ENCODE assay signal across 13 cellular contexts in genomic region chr4:105058177-105058812, GRCh38.
DNase-seq lines count a peak whose midpoint lies in the region; ATAC-seq, FAIRE-seq and TF ChIP-seq lines count a peak whose summit lies in the region.
"Had no signal": no experiment of that assay in that cellular context is flagged by ENCODE, and none has a peak within 500 bp of the region (broad histone marks: within the 10 kb centered on the region; RNA-seq: fewer than 3 reads in every experiment).

No MANE protein-coding gene starts in this region.

- no peak for TF ChIP-seq CTCF in NB4 (IDR thresholded peaks at IDR 0.05; ENCODE audit: low read depth, low read length)
- no peak for TF ChIP-seq CTCF in K562 (IDR thresholded peaks at IDR 0.05 in 2 of 3, conservative IDR thresholded peaks at IDR 0.05 in 1 of 3; ENCODE audit: insufficient read depth in 2 of 3, low read depth in 1 of 3, low read length in 3 of 3)
- no peak for TF ChIP-seq CTCF in retinal pigment epithelial cell (conservative IDR thresholded peaks at IDR 0.05; ENCODE audit: low read depth, low read length)
- TF ChIP-seq CTCF in body of pancreas (IDR thresholded peaks at IDR 0.05): no peak

- DNase-seq in NCI-H2171 treated with DMSO at 0.1 percent for 48 hours (lab: John Stamatoyannopoulos, UW) (peak; percentile 27), NCI-H2171 (lab: John Stamatoyannopoulos, UW) (no peak), NB4 (ENCODE audit: low read depth) (peak; percentile 54), K562 (ENCODE audit: extremely low read depth in 1 of 4, low spot score in 3 of 4) (peak in 2 of 4 experiments; percentile 6 to 14), retinal pigment epithelial cell (ENCODE audit: low read depth) (peak; percentile 21), left colon (no peak), body of pancreas (no peak), amygdala (lab: John Stamatoyannopoulos, UW) (no peak)
- DNase-seq: islet precursor cell; NCI-H2227 treated with DMSO at 0.1 percent for 48 hours; stimulated activated CD4-positive, alpha-beta T cell treated with anti-CD3 and anti-CD28 coated beads, Interleukin-4, amount 100 ng/mL, for 1 hour; T-cell; thyroid gland had no signal

- no peak for TF ChIP-seq RAD21 in K562 (CRISPR knock-in tag; conservative IDR thresholded peaks at IDR 0.05 in 1 of 2, IDR thresholded peaks at IDR 0.05 in 1 of 2)

- FAIRE-seq in K562 (lab: Jason Lieb, UNC): no peak

- H3K9me3 ChIP-seq in K562 (replicated peaks; ENCODE audit: control insufficient read depth, insufficient read depth, low read depth, low read length) (no peaks in the 10 kb centered on the region), body of pancreas (no peaks in the 10 kb centered on the region)
- H3K9me3 ChIP-seq: thyroid gland had no signal

- H3K79me2 ChIP-seq in K562 (ENCODE audit: control insufficient read depth, insufficient read depth, low read length): no peaks in the 10 kb centered on the region

- H3K4me1 ChIP-seq in K562 (replicated peaks in 1 of 2; ENCODE audit: control insufficient read depth in 2 of 2, insufficient read depth in 2 of 2, low read length in 2 of 2) (peaks cover 0 to 4% of the 10 kb centered on the region in 2 experiments; a peak in 1 of 5 replicates), body of pancreas (peaks cover 16% of the 10 kb centered on the region)
- H3K4me1 ChIP-seq: thyroid gland had no signal

- CTCF ChIA-PET in K562 (lab: Yijun Ruan, JAX; ENCODE audit: low intra/inter-chr PET ratio): no interaction called here

- TF ChIP-seq POLR2A in NB4 (IDR thresholded peaks at IDR 0.05; ENCODE audit: extremely low read depth, insufficient read length): no peak
- no peak for TF ChIP-seq POLR2A in K562 (conservative IDR thresholded peaks at IDR 0.05)
- TF ChIP-seq POLR2A in body of pancreas (IDR thresholded peaks at IDR 0.05): no peak

- no peak overlapping the region for H3K9ac ChIP-seq in K562 (ENCODE audit: insufficient read depth in 1 of 2, low read depth in 2 of 2, low read length in 2 of 2)

- H3K27ac ChIP-seq in K562 (ENCODE audit: extremely low read depth, low read depth, low read length) (no peak overlapping the region), body of pancreas (no peak overlapping the region)
- H3K27ac ChIP-seq: thyroid gland had no signal

- H3K36me3 ChIP-seq in K562 (ENCODE audit: control insufficient read depth, insufficient read depth, low read length) (no peaks in the 10 kb centered on the region), body of pancreas (replicated peaks in 1 of 2; ENCODE audit: insufficient read depth in 1 of 2, low read depth in 2 of 2) (no peaks in the 10 kb centered on the region)
- H3K36me3 ChIP-seq: thyroid gland had no signal

- WGBS in K562 (ENCODE audit: insufficient coverage, low coverage, missing lambda C conversion rate): 0% methylated on average over 3 of the region's 3 CpGs
- WGBS in body of pancreas, 2 donors: 66 to 82% methylated on average over 3 of the region's 3 CpGs

- in situ Hi-C loops in K562 (cut with MboI): no loop called here

- H3K4me2 ChIP-seq in K562 (ENCODE audit: insufficient read depth, low read length): no peak overlapping the region

- no peak overlapping the region for H2AFZ ChIP-seq in K562 (ENCODE audit: low read depth, low read length)

- no TSS peak for BruUV-seq in K562 (replicated peaks; lab: Mats Ljungman, UMichigan)

- no peaks in the 10 kb centered on the region for H3K9me1 ChIP-seq in K562 (ENCODE audit: control insufficient read depth, insufficient read depth, low read length)

- POLR2A ChIA-PET in K562 (lab: Yijun Ruan, JAX): no interaction called here

- no peaks in the 10 kb centered on the region for H4K20me1 ChIP-seq in K562 (replicated peaks; ENCODE audit: control insufficient read depth, insufficient read depth, low read length)

- intact Hi-C loops in K562 (cut with micrococcal nuclease): no loop called here
- intact Hi-C loops in left colon (cut with DNase I, micrococcal nuclease): no loop called here
- intact Hi-C loops in body of pancreas (cut with DNase I): no loop called here

- no peak for TF ChIP-seq EP300 in K562 (IDR thresholded peaks at IDR 0.05; ENCODE audit: low read length)

- H3K4me3 ChIP-seq in NB4 (ENCODE audit: low read depth, low read length) (no peak overlapping the region), K562 (no peak overlapping the region), retinal pigment epithelial cell (ENCODE audit: low read length) (no peak overlapping the region), body of pancreas (no peak overlapping the region)
- H3K4me3 ChIP-seq: thyroid gland had no signal

- H3K27me3 ChIP-seq in K562 (ENCODE audit: control insufficient read depth in 2 of 2, insufficient read depth in 2 of 2, low read length in 2 of 2) (no peaks in the 10 kb centered on the region), body of pancreas (no peaks in the 10 kb centered on the region)
- H3K27me3 ChIP-seq: thyroid gland had no signal

- ATAC-seq in K562 (no peak), left colon (no peak), body of pancreas (no peak)
- ATAC-seq: T-cell had no signal

TF ChIP-seq in K562, 482 proteins besides CTCF, POLR2A, EP300 and RAD21 (continues in another document):
- TF ChIP-seq, protein P1, sequence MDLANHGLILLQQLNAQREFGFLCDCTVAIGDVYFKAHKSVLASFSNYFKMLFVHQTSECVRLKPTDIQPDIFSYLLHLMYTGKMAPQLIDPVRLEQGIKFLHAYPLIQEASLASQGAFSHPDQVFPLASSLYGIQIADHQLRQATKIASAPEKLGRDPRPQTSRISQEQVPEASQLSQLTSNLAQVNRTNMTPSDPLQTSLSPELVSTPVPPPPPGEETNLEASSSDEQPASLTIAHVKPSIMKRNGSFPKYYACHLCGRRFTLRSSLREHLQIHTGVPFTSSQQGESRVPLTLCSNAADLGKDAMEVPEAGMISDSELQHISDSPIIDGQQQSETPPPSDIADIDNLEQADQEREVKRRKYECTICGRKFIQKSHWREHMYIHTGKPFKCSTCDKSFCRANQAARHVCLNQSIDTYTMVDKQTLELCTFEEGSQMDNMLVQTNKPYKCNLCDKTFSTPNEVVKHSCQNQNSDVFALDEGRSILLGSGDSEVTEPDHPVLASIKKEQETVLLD (IDR thresholded peaks at IDR 0.05): no peak
- TF ChIP-seq KLF16 (IDR thresholded peaks at IDR 0.05): 0 out of 2 replicates have a peak, but pooled peaks have one; percentile 20
- no peak for TF ChIP-seq HSF4 (CRISPR knock-in tag; IDR thresholded peaks at IDR 0.05; ENCODE audit: borderline replicate concordance)
- TF ChIP-seq KAT2B (IDR thresholded peaks at IDR 0.05; ENCODE audit: low read depth, low read length): no peak
- TF ChIP-seq ZNF274 (IDR thresholded peaks at IDR 0.05; ENCODE audit: borderline replicate concordance, low read depth, low read length): no peak
- TF ChIP-seq TRIM24 (IDR thresholded peaks at IDR 0.05): peak in 1 of 2 experiments; percentile 37; a peak in 1 of 4 replicates
- peak; percentile 74; the same call in 1 of the 2 replicates for TF ChIP-seq ATF3 (IDR thresholded peaks at IDR 0.05)
- no peak for TF ChIP-seq ATF3 (CRISPR knock-in tag; conservative IDR thresholded peaks at IDR 0.05)
- peak; percentile 82 for TF ChIP-seq JUNB (CRISPR knock-in tag; conservative IDR thresholded peaks at IDR 0.05)
- TF ChIP-seq, protein P2, sequence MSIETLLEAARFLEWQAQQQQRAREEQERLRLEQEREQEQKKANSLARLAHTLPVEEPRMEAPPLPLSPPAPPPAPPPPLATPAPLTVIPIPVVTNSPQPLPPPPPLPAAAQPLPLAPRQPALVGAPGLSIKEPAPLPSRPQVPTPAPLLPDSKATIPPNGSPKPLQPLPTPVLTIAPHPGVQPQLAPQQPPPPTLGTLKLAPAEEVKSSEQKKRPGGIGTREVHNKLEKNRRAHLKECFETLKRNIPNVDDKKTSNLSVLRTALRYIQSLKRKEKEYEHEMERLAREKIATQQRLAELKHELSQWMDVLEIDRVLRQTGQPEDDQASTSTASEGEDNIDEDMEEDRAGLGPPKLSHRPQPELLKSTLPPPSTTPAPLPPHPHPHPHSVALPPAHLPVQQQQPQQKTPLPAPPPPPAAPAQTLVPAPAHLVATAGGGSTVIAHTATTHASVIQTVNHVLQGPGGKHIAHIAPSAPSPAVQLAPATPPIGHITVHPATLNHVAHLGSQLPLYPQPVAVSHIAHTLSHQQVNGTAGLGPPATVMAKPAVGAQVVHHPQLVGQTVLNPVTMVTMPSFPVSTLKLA (conservative IDR thresholded peaks at IDR 0.05): no peak
- peak; percentile 91 for TF ChIP-seq FOSL1 (tag; conservative IDR thresholded peaks at IDR 0.05)
- TF ChIP-seq POLR2AphosphoS2 (IDR thresholded peaks at IDR 0.05; ENCODE audit: low read length): no peak
- TF ChIP-seq CBX2 (IDR thresholded peaks at IDR 0.05; ENCODE audit: insufficient read depth, low read length, poor library complexity, severe bottlenecking): no peak
- TF ChIP-seq ZNF354B (CRISPR knock-in tag; IDR thresholded peaks at IDR 0.05): no peak
- TF ChIP-seq KDM1A (IDR thresholded peaks at IDR 0.05): 0 out of 4 replicates have a peak, but pooled peaks have one; percentile 11 to 15
- peak; percentile 75 for TF ChIP-seq ARID1B (IDR thresholded peaks at IDR 0.05)
- no peak for TF ChIP-seq MTA1 (IDR thresholded peaks at IDR 0.05; ENCODE audit: borderline replicate concordance)
- TF ChIP-seq SNIP1 (IDR thresholded peaks at IDR 0.05; ENCODE audit: low read depth): no peak
- peak; percentile 79; the same call in 1 of the 2 replicates for TF ChIP-seq SMARCE1 (IDR thresholded peaks at IDR 0.05)
- no peak for TF ChIP-seq DACH1 (IDR thresholded peaks at IDR 0.05; ENCODE audit: partially characterized antibody)
- peak; percentile 39; the same call in 1 of the 2 replicates for TF ChIP-seq PML (IDR thresholded peaks at IDR 0.05; ENCODE audit: low read length)
- TF ChIP-seq TCF3 (CRISPR knock-in tag; IDR thresholded peaks at IDR 0.05): peak; percentile 62
- TF ChIP-seq TAL1 (IDR thresholded peaks at IDR 0.05): peak; percentile 28; the same call in 1 of the 2 replicates
- TF ChIP-seq ZNF436 (CRISPR knock-in tag; IDR thresholded peaks at IDR 0.05): no peak
- TF ChIP-seq PTRF (tag; IDR thresholded peaks at IDR 0.05): no peak
- no peak for TF ChIP-seq IRF2 (CRISPR knock-in tag; IDR thresholded peaks at IDR 0.05)

Comparison
In these comparisons a context has a peak if more than half of its experiments do, and no peak if none do; other contexts are left out.
1. DNase-seq: peak in NCI-H2171 treated with DMSO at 0.1 percent for 48 hours (single experiment), NB4 (single experiment) and retinal pigment epithelial cell (single experiment); none in NCI-H2171 (single experiment), left colon (0 of 2), body of pancreas (0 of 4) and amygdala (0 of 56).